ENCODE assay signal across 17 cellular contexts in genomic region chr16:75073551-75074414, GRCh38. TPM values are rescaled to one million over a fixed set of nuclear protein-coding genes. Genes with fewer than 3 reads are reported as not detected.
DNase-seq lines count a peak whose midpoint lies in the region; ATAC-seq and TF ChIP-seq lines count a peak whose summit lies in the region.
"Had no signal": no experiment of that assay in that cellular context is flagged by ENCODE, and none has a peak within 500 bp of the region (broad histone marks: within the 10 kb centered on the region; RNA-seq: fewer than 3 reads in every experiment).

No MANE protein-coding gene starts in this region.

- H3K4me1 Mint-ChIP-seq in activated CD4-positive, alpha-beta T cell treated with anti-CD3 and anti-CD28 coated beads, Interleukin-2, amount 10 ng/mL, durations not matched to agents 24 days and 14 days: peaks cover 69% of the 10 kb centered on the region
- H3K4me1 Mint-ChIP-seq in brain: peaks cover 45% of the 10 kb centered on the region

- ATAC-seq in psoas muscle: peak in 3 of 4 donors; percentile 18 to 31 (median 29)
- ATAC-seq in GM19397 (IDR thresholded peaks at IDR 0.05; ENCODE audit: unreplicated experiment): no peak
- ATAC-seq: A549 had no signal

- H3K9me3 ChIP-seq in psoas muscle (no peaks in the 10 kb centered on the region), right atrium auricular region (no peaks in the 10 kb centered on the region)
- H3K9me3 ChIP-seq: A549, esophagus muscularis mucosa, left ventricle myocardium inferior, neutrophil had no signal

- peaks cover 30% of the 10 kb centered on the region for H3K36me3 Mint-ChIP-seq in activated CD4-positive, alpha-beta T cell treated with anti-CD3 and anti-CD28 coated beads, Interleukin-2, amount 10 ng/mL, durations not matched to agents 24 days and 14 days (ENCODE audit: low read depth)
- H3K36me3 Mint-ChIP-seq in brain: peaks cover 36% of the 10 kb centered on the region

- H3K4me1 ChIP-seq in psoas muscle (peaks cover 37% of the 10 kb centered on the region), right atrium auricular region (peaks cover 0 to 33% of the 10 kb centered on the region in 2 donors)

- H3K27ac Mint-ChIP-seq in activated CD4-positive, alpha-beta T cell treated with anti-CD3 and anti-CD28 coated beads, Interleukin-2, amount 10 ng/mL, durations not matched to agents 24 days and 14 days: peak overlapping the region; percentile 34
- peak overlapping the region in 4 of 5 experiments; percentile 17 to 88 (median 26) for H3K27ac Mint-ChIP-seq in brain

- no peak overlapping the region for H3K4me3 ChIP-seq in psoas muscle
- no peak overlapping the region for H3K4me3 ChIP-seq in H7 (ENCODE audit: insufficient read depth, low read depth, low read length)
- H3K4me3 ChIP-seq in right atrium auricular region: no peak overlapping the region
- H3K4me3 ChIP-seq: A549, esophagus muscularis mucosa, hepatocyte, left ventricle myocardium inferior had no signal

- peaks cover 13% of the 10 kb centered on the region for H3K9me3 Mint-ChIP-seq in activated CD4-positive, alpha-beta T cell treated with anti-CD3 and anti-CD28 coated beads, Interleukin-2, amount 10 ng/mL, durations not matched to agents 24 days and 14 days
- peaks cover 7 to 17% (median 8%) of the 10 kb centered on the region in 5 experiments for H3K9me3 Mint-ChIP-seq in brain

- peak overlapping the region; percentile 14 for H3K27ac ChIP-seq in psoas muscle
- no peak overlapping the region for H3K27ac ChIP-seq in right atrium auricular region
- H3K27ac ChIP-seq: A549, esophagus muscularis mucosa, hepatocyte, left ventricle myocardium inferior, neutrophil had no signal

- TF ChIP-seq CTCF in brain (conservative IDR thresholded peaks at IDR 0.05): no peak
- TF ChIP-seq CTCF in psoas muscle (IDR thresholded peaks at IDR 0.05): no peak
- TF ChIP-seq CTCF in right atrium auricular region (IDR thresholded peaks at IDR 0.05): no peak

- no peak for DNase-seq in activated CD4-positive, alpha-beta T cell treated with anti-CD3 and anti-CD28 coated beads, Interleukin-2, amount 10 ng/mL, durations not matched to agents 24 days and 14 days
- no peak for DNase-seq in activated CD4-positive, alpha-beta T cell treated with anti-CD3 and anti-CD28 coated beads, Interleukin-2, amount 50 U/mL, for 4 hours
- peak; percentile 3 for DNase-seq in NCI-H69 (lab: John Stamatoyannopoulos, UW)
- DNase-seq in psoas muscle: no peak
- no peak for DNase-seq in H7
- DNase-seq in right atrium auricular region (ENCODE audit: low spot score): no peak
- DNase-seq: activated CD4-positive, alpha-beta T cell treated with anti-CD3 and anti-CD28 coated beads for 1 hour; activated naive CD4-positive, alpha-beta T cell; left ventricle myocardium inferior; NCI-H1048 had no signal

- H3K27me3 ChIP-seq in psoas muscle (ENCODE audit: insufficient read depth in 3 of 3, low read length in 2 of 3) (no peaks in the 10 kb centered on the region), H7 (ENCODE audit: control insufficient read depth, insufficient read depth, low read length) (no peaks in the 10 kb centered on the region), right atrium auricular region (no peaks in the 10 kb centered on the region)
- H3K27me3 ChIP-seq: esophagus muscularis mucosa, hepatocyte, neutrophil had no signal

- 42 to 71% (median 45%) methylated on average over 21 of the region's 21 CpGs for WGBS in psoas muscle, 3 donors

- no peaks in the 10 kb centered on the region for H3K27me3 Mint-ChIP-seq in activated CD4-positive, alpha-beta T cell treated with anti-CD3 and anti-CD28 coated beads, Interleukin-2, amount 10 ng/mL, durations not matched to agents 24 days and 14 days
- peaks cover under 1% of the 10 kb centered on the region for H3K27me3 Mint-ChIP-seq in brain

- intact Hi-C loops in activated CD4-positive, alpha-beta T cell treated with anti-CD3 and anti-CD28 coated beads, Interleukin-2, amount 10 ng/mL, durations not matched to agents 24 days and 14 days (cut with micrococcal nuclease): loop anchor here (2.0 kb wide), 1 partner anchor 61 kb away; no protein-coding TSS in a partner anchor
- intact Hi-C loops in psoas muscle (cut with DNase I): no loop called here

- peak overlapping the region; percentile 9 for H3K4me3 Mint-ChIP-seq in activated CD4-positive, alpha-beta T cell treated with anti-CD3 and anti-CD28 coated beads, Interleukin-2, amount 10 ng/mL, durations not matched to agents 24 days and 14 days
- H3K4me3 Mint-ChIP-seq in brain: no peak overlapping the region

- H3K36me3 ChIP-seq in psoas muscle (ENCODE audit: insufficient read depth in 1 of 2, low read depth in 1 of 2) (no peaks in the 10 kb centered on the region), H7 (replicated peaks; ENCODE audit: control insufficient read depth, insufficient read depth, low read length) (no peaks in the 10 kb centered on the region), right atrium auricular region (no peaks in the 10 kb centered on the region)
- H3K36me3 ChIP-seq: esophagus muscularis mucosa, left ventricle myocardium inferior, neutrophil had no signal

RNA-seq across cellular contexts. Expression of gene LDHD, which starts 42.8 kb away (rescaled TPM):
- total RNA-seq in activated CD4-positive, alpha-beta T cell treated with anti-CD3 and anti-CD28 coated beads, Interleukin-2, amount 10 ng/mL, durations not matched to agents 24 days and 14 days: 0.09 and 0.24 TPM in 2 replicates
- polyA plus RNA-seq in brain (ENCODE audit: insufficient read depth, low read depth, low replicate concordance): 9.0 TPM
- 10 to 100 TPM; 26.2 to 66.6 (median 41.3) TPM for total RNA-seq in psoas muscle
- 10 to 100 TPM; 20.5 to 37.5 (median 27.8) TPM for polyA plus RNA-seq in psoas muscle
- total RNA-seq in H7 (2014; rRNA removed; shearing (Covaris generic)): 10.4 and 13.7 TPM in 2 replicates
- 10 to 100 TPM; 28.8 to 65.6 TPM for total RNA-seq in right atrium auricular region
- total RNA-seq: HT1080 had no signal
